In the genomic region with DNA sequence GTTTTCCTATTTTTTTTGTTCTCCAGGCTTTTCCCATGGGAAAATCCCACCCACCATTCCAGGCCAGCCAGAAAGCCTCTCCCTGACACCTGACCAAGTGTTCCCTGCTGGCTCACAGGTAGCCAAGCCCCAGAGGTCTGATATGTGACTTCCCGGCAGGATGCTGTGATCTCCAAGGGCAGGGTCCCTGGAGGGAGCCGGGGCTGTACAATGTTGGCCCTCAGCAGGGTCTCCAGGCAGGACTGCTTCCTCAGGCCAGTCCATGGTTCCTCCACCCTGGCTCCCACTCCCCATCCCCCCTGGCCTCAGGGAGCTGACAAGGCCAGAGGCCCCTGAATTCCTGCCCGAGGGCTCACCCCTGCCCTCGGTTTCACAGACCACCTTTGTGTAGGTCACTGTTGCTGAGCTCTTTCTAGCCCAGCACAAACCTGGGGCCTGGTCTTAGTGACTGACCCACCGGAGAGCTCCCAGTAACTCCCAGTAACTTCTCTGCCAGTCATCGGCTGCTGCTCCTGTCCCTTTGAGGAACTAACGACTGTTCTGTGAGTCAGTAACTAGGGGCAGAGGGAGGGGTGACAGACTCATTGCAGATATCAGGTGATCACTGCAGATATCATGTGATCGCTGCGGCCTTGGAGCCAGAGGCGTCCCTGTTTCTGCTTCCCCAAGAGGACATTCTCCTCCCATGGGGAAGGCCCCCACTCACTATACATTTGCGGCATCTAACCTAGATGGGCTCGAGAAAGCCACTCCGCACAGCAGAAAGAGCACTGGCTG, we compare ENCODE assay signal across 1 cellular context.
TF ChIP-seq lines count a peak whose summit lies in the region.

No MANE protein-coding gene starts in this region.

TF ChIP-seq in HepG2, 621 proteins besides CTCF, POLR2A, EP300 and RAD21 (continued from another document and continues in another):
- TF ChIP-seq, protein P1, sequence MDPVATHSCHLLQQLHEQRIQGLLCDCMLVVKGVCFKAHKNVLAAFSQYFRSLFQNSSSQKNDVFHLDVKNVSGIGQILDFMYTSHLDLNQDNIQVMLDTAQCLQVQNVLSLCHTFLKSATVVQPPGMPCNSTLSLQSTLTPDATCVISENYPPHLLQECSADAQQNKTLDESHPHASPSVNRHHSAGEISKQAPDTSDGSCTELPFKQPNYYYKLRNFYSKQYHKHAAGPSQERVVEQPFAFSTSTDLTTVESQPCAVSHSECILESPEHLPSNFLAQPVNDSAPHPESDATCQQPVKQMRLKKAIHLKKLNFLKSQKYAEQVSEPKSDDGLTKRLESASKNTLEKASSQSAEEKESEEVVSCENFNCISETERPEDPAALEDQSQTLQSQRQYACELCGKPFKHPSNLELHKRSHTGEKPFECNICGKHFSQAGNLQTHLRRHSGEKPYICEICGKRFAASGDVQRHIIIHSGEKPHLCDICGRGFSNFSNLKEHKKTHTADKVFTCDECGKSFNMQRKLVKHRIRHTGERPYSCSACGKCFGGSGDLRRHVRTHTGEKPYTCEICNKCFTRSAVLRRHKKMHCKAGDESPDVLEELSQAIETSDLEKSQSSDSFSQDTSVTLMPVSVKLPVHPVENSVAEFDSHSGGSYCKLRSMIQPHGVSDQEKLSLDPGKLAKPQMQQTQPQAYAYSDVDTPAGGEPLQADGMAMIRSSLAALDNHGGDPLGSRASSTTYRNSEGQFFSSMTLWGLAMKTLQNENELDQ (CRISPR knock-in tag; IDR thresholded peaks at IDR 0.05; ENCODE audit: borderline replicate concordance), result no peak
- TF ChIP-seq ZNF775 (CRISPR knock-in tag; IDR thresholded peaks at IDR 0.05; ENCODE audit: borderline replicate concordance) (no peak), POLR2G (IDR thresholded peaks at IDR 0.05; ENCODE audit: low read depth, low read length) (peak; percentile 74), ZNF782 (CRISPR knock-in tag; IDR thresholded peaks at IDR 0.05; ENCODE audit: borderline replicate concordance) (no peak), ZNF766 (CRISPR knock-in tag; IDR thresholded peaks at IDR 0.05; ENCODE audit: borderline replicate concordance) (no peak), REPIN1 (CRISPR knock-in tag; IDR thresholded peaks at IDR 0.05; ENCODE audit: borderline replicate concordance, low read depth) (no peak), ZNF550 (CRISPR knock-in tag; IDR thresholded peaks at IDR 0.05; ENCODE audit: borderline replicate concordance) (no peak), ATAD3A (CRISPR knock-in tag; IDR thresholded peaks at IDR 0.05) (peak; percentile 22; the same call in 1 of the 2 replicates), ZNF383 (CRISPR knock-in tag; IDR thresholded peaks at IDR 0.05; ENCODE audit: borderline replicate concordance) (no peak), ZNF569 (CRISPR knock-in tag; IDR thresholded peaks at IDR 0.05; ENCODE audit: borderline replicate concordance) (no peak), SIN3A (IDR thresholded peaks at IDR 0.05; ENCODE audit: borderline replicate concordance, low read depth, low read length) (peak; percentile 72; the same call in 1 of the 2 replicates), MAFG (CRISPR knock-in tag; IDR thresholded peaks at IDR 0.05) (no peak), FOXA3 (CRISPR knock-in tag; IDR thresholded peaks at IDR 0.05) (peak; percentile 53), SP140L (CRISPR knock-in tag; IDR thresholded peaks at IDR 0.05; ENCODE audit: borderline replicate concordance) (no peak), GATA4 (IDR thresholded peaks at IDR 0.05; ENCODE audit: borderline replicate concordance, low read depth) (no peak), NAIF1 (CRISPR knock-in tag; IDR thresholded peaks at IDR 0.05; ENCODE audit: borderline replicate concordance) (no peak), RXRA (CRISPR knock-in tag; IDR thresholded peaks at IDR 0.05) (no peak; the same call in 1 of the 2 replicates), SCMH1 (CRISPR knock-in tag; IDR thresholded peaks at IDR 0.05; ENCODE audit: borderline replicate concordance) (no peak), ZNF431 (CRISPR knock-in tag; IDR thresholded peaks at IDR 0.05; ENCODE audit: borderline replicate concordance, low read depth) (peak; percentile 42; the same call in 1 of the 2 replicates), ZNF251 (CRISPR knock-in tag; IDR thresholded peaks at IDR 0.05) (no peak), PITX1 (CRISPR knock-in tag; IDR thresholded peaks at IDR 0.05) (no peak; the same call in 1 of the 2 replicates), KLF16 (CRISPR knock-in tag; IDR thresholded peaks at IDR 0.05) (0 out of 4 replicates have a peak, but pooled peaks of 1 of the 2 experiments have one; percentile 45), ZNF7 (CRISPR knock-in tag; IDR thresholded peaks at IDR 0.05) (peak; percentile 76), ZNF331 (CRISPR knock-in tag; IDR thresholded peaks at IDR 0.05) (peak; percentile 61; the same call in 1 of the 2 replicates), RFXANK (CRISPR knock-in tag; IDR thresholded peaks at IDR 0.05) (no peak), ZNF343 (CRISPR knock-in tag; IDR thresholded peaks at IDR 0.05) (no peak), ZSCAN22 (CRISPR knock-in tag; IDR thresholded peaks at IDR 0.05) (no peak), EZH2 (conservative IDR thresholded peaks at IDR 0.05; ENCODE audit: low read depth, low read length) (no peak), ZNF205 (CRISPR knock-in tag; IDR thresholded peaks at IDR 0.05) (peak; percentile 50; the same call in 1 of the 2 replicates), HDAC6 (IDR thresholded peaks at IDR 0.05; ENCODE audit: low read depth, low read length) (no peak)
- TF ChIP-seq, protein P2, sequence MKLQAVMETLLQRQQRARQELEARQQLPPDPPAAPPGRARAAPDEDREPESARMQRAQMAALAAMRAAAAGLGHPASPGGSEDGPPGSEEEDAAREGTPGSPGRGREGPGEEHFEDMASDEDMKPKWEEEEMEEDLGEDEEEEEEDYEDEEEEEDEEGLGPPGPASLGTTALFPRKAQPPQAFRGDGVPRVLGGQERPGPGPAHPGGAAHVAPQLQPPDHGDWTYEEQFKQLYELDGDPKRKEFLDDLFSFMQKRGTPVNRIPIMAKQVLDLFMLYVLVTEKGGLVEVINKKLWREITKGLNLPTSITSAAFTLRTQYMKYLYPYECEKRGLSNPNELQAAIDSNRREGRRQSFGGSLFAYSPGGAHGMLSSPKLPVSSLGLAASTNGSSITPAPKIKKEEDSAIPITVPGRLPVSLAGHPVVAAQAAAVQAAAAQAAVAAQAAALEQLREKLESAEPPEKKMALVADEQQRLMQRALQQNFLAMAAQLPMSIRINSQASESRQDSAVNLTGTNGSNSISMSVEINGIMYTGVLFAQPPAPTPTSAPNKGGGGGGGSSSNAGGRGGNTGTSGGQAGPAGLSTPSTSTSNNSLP (IDR thresholded peaks at IDR 0.05; ENCODE audit: low read depth, low read length), result peak; percentile 40; the same call in 1 of the 2 replicates
- TF ChIP-seq, protein P3, sequence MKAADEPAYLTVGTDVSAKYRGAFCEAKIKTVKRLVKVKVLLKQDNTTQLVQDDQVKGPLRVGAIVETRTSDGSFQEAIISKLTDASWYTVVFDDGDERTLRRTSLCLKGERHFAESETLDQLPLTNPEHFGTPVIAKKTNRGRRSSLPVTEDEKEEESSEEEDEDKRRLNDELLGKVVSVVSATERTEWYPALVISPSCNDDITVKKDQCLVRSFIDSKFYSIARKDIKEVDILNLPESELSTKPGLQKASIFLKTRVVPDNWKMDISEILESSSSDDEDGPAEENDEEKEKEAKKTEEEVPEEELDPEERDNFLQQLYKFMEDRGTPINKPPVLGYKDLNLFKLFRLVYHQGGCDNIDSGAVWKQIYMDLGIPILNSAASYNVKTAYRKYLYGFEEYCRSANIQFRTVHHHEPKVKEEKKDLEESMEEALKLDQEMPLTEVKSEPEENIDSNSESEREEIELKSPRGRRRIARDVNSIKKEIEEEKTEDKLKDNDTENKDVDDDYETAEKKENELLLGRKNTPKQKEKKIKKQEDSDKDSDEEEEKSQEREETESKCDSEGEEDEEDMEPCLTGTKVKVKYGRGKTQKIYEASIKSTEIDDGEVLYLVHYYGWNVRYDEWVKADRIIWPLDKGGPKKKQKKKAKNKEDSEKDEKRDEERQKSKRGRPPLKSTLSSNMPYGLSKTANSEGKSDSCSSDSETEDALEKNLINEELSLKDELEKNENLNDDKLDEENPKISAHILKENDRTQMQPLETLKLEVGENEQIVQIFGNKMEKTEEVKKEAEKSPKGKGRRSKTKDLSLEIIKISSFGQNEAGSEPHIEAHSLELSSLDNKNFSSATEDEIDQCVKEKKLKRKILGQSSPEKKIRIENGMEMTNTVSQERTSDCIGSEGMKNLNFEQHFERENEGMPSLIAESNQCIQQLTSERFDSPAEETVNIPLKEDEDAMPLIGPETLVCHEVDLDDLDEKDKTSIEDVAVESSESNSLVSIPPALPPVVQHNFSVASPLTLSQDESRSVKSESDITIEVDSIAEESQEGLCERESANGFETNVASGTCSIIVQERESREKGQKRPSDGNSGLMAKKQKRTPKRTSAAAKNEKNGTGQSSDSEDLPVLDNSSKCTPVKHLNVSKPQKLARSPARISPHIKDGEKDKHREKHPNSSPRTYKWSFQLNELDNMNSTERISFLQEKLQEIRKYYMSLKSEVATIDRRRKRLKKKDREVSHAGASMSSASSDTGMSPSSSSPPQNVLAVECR (CRISPR knock-in tag; IDR thresholded peaks at IDR 0.05; ENCODE audit: borderline replicate concordance), result no peak; the same call in none of the 2 replicates
- TF ChIP-seq, protein P4, sequence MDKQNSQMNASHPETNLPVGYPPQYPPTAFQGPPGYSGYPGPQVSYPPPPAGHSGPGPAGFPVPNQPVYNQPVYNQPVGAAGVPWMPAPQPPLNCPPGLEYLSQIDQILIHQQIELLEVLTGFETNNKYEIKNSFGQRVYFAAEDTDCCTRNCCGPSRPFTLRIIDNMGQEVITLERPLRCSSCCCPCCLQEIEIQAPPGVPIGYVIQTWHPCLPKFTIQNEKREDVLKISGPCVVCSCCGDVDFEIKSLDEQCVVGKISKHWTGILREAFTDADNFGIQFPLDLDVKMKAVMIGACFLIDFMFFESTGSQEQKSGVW (CRISPR knock-in tag; IDR thresholded peaks at IDR 0.05; ENCODE audit: borderline replicate concordance), result no peak
- TF ChIP-seq, protein P5, sequence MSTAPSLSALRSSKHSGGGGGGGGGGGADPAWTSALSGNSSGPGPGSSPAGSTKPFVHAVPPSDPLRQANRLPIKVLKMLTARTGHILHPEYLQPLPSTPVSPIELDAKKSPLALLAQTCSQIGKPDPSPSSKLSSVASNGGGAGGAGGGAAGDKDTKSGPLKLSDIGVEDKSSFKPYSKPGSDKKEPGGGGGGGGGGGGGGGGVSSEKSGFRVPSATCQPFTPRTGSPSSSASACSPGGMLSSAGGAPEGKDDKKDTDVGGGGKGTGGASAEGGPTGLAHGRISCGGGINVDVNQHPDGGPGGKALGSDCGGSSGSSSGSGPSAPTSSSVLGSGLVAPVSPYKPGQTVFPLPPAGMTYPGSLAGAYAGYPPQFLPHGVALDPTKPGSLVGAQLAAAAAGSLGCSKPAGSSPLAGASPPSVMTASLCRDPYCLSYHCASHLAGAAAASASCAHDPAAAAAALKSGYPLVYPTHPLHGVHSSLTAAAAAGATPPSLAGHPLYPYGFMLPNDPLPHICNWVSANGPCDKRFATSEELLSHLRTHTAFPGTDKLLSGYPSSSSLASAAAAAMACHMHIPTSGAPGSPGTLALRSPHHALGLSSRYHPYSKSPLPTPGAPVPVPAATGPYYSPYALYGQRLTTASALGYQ (CRISPR knock-in tag; IDR thresholded peaks at IDR 0.05), result no peak
- TF ChIP-seq, protein P6, sequence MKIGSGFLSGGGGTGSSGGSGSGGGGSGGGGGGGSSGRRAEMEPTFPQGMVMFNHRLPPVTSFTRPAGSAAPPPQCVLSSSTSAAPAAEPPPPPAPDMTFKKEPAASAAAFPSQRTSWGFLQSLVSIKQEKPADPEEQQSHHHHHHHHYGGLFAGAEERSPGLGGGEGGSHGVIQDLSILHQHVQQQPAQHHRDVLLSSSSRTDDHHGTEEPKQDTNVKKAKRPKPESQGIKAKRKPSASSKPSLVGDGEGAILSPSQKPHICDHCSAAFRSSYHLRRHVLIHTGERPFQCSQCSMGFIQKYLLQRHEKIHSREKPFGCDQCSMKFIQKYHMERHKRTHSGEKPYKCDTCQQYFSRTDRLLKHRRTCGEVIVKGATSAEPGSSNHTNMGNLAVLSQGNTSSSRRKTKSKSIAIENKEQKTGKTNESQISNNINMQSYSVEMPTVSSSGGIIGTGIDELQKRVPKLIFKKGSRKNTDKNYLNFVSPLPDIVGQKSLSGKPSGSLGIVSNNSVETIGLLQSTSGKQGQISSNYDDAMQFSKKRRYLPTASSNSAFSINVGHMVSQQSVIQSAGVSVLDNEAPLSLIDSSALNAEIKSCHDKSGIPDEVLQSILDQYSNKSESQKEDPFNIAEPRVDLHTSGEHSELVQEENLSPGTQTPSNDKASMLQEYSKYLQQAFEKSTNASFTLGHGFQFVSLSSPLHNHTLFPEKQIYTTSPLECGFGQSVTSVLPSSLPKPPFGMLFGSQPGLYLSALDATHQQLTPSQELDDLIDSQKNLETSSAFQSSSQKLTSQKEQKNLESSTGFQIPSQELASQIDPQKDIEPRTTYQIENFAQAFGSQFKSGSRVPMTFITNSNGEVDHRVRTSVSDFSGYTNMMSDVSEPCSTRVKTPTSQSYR (CRISPR knock-in tag; IDR thresholded peaks at IDR 0.05; ENCODE audit: borderline replicate concordance), result peak; percentile 21; the same call in 1 of the 2 replicates
- TF ChIP-seq, protein P7, sequence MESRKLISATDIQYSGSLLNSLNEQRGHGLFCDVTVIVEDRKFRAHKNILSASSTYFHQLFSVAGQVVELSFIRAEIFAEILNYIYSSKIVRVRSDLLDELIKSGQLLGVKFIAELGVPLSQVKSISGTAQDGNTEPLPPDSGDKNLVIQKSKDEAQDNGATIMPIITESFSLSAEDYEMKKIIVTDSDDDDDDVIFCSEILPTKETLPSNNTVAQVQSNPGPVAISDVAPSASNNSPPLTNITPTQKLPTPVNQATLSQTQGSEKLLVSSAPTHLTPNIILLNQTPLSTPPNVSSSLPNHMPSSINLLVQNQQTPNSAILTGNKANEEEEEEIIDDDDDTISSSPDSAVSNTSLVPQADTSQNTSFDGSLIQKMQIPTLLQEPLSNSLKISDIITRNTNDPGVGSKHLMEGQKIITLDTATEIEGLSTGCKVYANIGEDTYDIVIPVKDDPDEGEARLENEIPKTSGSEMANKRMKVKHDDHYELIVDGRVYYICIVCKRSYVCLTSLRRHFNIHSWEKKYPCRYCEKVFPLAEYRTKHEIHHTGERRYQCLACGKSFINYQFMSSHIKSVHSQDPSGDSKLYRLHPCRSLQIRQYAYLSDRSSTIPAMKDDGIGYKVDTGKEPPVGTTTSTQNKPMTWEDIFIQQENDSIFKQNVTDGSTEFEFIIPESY (CRISPR knock-in tag; IDR thresholded peaks at IDR 0.05), result peak; percentile 18; the same call in 1 of the 2 replicates
- TF ChIP-seq, protein P8, sequence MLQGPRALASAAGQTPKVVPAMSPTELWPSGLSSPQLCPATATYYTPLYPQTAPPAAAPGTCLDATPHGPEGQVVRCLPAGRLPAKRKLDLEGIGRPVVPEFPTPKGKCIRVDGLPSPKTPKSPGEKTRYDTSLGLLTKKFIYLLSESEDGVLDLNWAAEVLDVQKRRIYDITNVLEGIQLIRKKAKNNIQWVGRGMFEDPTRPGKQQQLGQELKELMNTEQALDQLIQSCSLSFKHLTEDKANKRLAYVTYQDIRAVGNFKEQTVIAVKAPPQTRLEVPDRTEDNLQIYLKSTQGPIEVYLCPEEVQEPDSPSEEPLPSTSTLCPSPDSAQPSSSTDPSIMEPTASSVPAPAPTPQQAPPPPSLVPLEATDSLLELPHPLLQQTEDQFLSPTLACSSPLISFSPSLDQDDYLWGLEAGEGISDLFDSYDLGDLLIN (CRISPR knock-in tag; IDR thresholded peaks at IDR 0.05; ENCODE audit: borderline replicate concordance), result no peak
- TF ChIP-seq, protein P9, sequence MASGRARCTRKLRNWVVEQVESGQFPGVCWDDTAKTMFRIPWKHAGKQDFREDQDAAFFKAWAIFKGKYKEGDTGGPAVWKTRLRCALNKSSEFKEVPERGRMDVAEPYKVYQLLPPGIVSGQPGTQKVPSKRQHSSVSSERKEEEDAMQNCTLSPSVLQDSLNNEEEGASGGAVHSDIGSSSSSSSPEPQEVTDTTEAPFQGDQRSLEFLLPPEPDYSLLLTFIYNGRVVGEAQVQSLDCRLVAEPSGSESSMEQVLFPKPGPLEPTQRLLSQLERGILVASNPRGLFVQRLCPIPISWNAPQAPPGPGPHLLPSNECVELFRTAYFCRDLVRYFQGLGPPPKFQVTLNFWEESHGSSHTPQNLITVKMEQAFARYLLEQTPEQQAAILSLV (CRISPR knock-in tag; IDR thresholded peaks at IDR 0.05; ENCODE audit: borderline replicate concordance), result no peak
